6 cellular contexts compared by ENCODE assay signal in the genomic region with DNA sequence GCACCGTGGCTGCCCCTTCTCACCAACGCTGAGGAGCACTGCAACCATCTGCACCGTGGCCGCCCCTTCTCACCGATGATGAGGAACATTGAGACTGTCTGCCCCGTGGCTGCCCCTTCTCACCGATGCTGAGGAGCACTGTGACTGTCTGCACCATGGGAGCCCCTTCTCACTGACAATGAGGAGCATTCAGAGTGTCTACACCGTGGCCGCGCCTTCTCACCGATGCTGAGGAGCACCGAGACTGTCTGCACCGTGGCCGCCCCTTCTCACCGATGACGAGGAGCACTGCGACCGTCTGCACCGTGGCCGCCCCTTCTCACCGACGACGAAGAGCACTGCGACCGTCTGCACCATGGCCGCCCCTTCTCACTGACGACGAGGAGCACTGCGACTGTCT.
DNase-seq lines count a peak whose midpoint lies in the region; ATAC-seq and TF ChIP-seq lines count a peak whose summit lies in the region.
"Not testable (repeated sequence)": the region's sequence is repeated elsewhere in the genome, so short reads cannot be mapped to it uniquely, and the experiment has no call there.

No MANE protein-coding gene starts in this region.

- not testable (repeated sequence) for H3K36me3 Mint-ChIP-seq in WTC11; chondrocyte (ENCODE audit: low read depth)

- not testable (repeated sequence) for TF ChIP-seq CTCF in WTC11 (IDR thresholded peaks at IDR 0.05); chondrocyte (IDR thresholded peaks at IDR 0.05); lower lobe of right lung (IDR thresholded peaks at IDR 0.05)

- POLR2A ChIA-PET in WTC11 (lab: Charles Lee) = not testable (repeated sequence)

- not testable (repeated sequence) for H3K27me3 ChIP-seq in lower lobe of right lung (ENCODE audit: low read depth)

- intact Hi-C loops in cardiac septum (cut with DNase I); left ventricle myocardium superior (cut with micrococcal nuclease); lower lobe of right lung (cut with DNase I); posterior vena cava (cut with DNase I): not testable (repeated sequence)

- not testable (repeated sequence) for H3K36me3 ChIP-seq in lower lobe of right lung

- not testable (repeated sequence) for H3K4me3 ChIP-seq in lower lobe of right lung

- not testable (repeated sequence) for H3K27ac Mint-ChIP-seq in WTC11; chondrocyte (ENCODE audit: unreplicated experiment)

- not testable (repeated sequence) for H3K4me3 Mint-ChIP-seq in WTC11; chondrocyte (ENCODE audit: unreplicated experiment)

- not testable (repeated sequence) for H3K9me3 ChIP-seq in lower lobe of right lung

- not testable (repeated sequence) for H3K9me3 Mint-ChIP-seq in WTC11; chondrocyte (ENCODE audit: low read depth)

- ATAC-seq in WTC11, left ventricle myocardium superior, lower lobe of right lung: not testable (repeated sequence)

- not testable (repeated sequence) for H3K27me3 Mint-ChIP-seq in WTC11 (ENCODE audit: low read depth); chondrocyte (ENCODE audit: low read depth)

- not testable (repeated sequence) for H3K4me1 ChIP-seq in lower lobe of right lung

- not testable (repeated sequence) for H3K4me1 Mint-ChIP-seq in WTC11; chondrocyte (ENCODE audit: low read depth)

- H3K27ac ChIP-seq in lower lobe of right lung = not testable (repeated sequence)

- DNase-seq in WTC11 (ENCODE audit: low spot score) (peak; percentile 5), chondrocyte (ENCODE audit: low spot score) (peak; percentile 83), cardiac septum (ENCODE audit: low spot score) (peak; percentile 31), left ventricle myocardium superior (peak; percentile 15), lower lobe of right lung (peak; percentile 15), posterior vena cava (ENCODE audit: low spot score) (peak; percentile 29)

- CTCF ChIA-PET in WTC11 (lab: Charles Lee) = not testable (repeated sequence)

Comparison
In these comparisons a context has a peak if more than half of its experiments do, and no peak if none do; other contexts are left out.
1. DNase-seq: peak in every context shown above with its lines; median percentile 83 in chondrocyte; 31 in cardiac septum; 29 in posterior vena cava; 15 in left ventricle myocardium superior; 15 in lower lobe of right lung; 5 in WTC11.